ENCODE assay signal across 10 cellular contexts in the genomic region with DNA sequence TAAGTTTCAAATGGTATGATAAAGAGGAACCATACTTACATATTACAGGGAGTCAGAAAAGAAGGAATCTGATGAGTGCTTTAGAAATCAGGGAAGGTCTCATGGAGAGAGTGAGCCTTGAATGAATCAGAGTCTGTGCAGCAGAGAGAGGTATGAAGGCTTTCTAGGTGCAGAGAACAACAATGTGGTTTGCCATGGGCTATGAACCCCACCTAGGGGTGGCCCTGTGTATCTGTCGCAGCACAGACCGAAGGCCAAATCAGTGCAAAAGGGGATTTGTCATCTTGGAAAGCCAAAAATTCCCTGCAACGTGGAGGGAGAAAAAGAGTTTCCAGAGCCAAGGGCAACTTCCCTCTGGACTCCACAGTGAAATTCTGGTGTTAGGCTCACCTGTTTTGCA. TPM values are rescaled to one million over a fixed set of nuclear protein-coding genes. Genes with fewer than 3 reads are reported as not detected.
DNase-seq lines count a peak whose midpoint lies in the region; ATAC-seq, FAIRE-seq and TF ChIP-seq lines count a peak whose summit lies in the region.
"Had no signal": no experiment of that assay in that cellular context is flagged by ENCODE, and none has a peak within 500 bp of the region (broad histone marks: within the 10 kb centered on the region; RNA-seq: fewer than 3 reads in every experiment).

No MANE protein-coding gene starts in this region.

- no peaks in the 10 kb centered on the region for H3K27me3 ChIP-seq in heart left ventricle
- H3K27me3 ChIP-seq in right cardiac atrium (ENCODE audit: control insufficient read depth, insufficient read depth): no peaks in the 10 kb centered on the region
- no peaks in the 10 kb centered on the region for H3K27me3 ChIP-seq in H1 (replicated peaks in 1 of 4; ENCODE audit: control insufficient read depth in 3 of 4, extremely low read depth in 1 of 4, insufficient read depth in 3 of 4, low read length in 3 of 4)
- H3K27me3 ChIP-seq: upper lobe of left lung had no signal

- 33 to 49% (median 37%) methylated on average over 3 of the region's 3 CpGs for WGBS in heart left ventricle, 4 donors
- 38% methylated on average over 3 of the region's 3 CpGs for WGBS in right cardiac atrium
- WGBS in H1 (ENCODE audit: extremely low coverage in 1 of 2, insufficient coverage in 1 of 2, insufficient read length in 1 of 2, insufficient replicate concordance in 2 of 2, low coverage in 1 of 2, low lambda C conversion rate in 2 of 2, missing lambda C conversion rate in 1 of 2), 2 experiments: 49% methylated on average over 3 of the region's 3 CpGs; no CpG with 5 or more reads in 1 of the 2 experiments

- no peaks in the 10 kb centered on the region for H4K20me1 ChIP-seq in H1 (replicated peaks in 1 of 2; ENCODE audit: control insufficient read depth in 1 of 2, insufficient read depth in 2 of 2, low read length in 2 of 2)

- H4K91ac ChIP-seq in H1 (replicated peaks; ENCODE audit: insufficient read length, low read length): no peak overlapping the region

- H3K27ac ChIP-seq in heart left ventricle: no peak overlapping the region
- H3K27ac ChIP-seq in right cardiac atrium (ENCODE audit: low read length): no peak overlapping the region
- H3K27ac ChIP-seq in H1 (ENCODE audit: low read depth, low read length): no peak overlapping the region
- no peak overlapping the region for H3K27ac ChIP-seq in substantia nigra (ENCODE audit: low read depth, low read length, poor library complexity, severe bottlenecking)
- H3K27ac ChIP-seq: KMS-11, upper lobe of left lung had no signal

- POLR2A ChIA-PET in H1 (lab: Charles Lee; ENCODE audit: partially characterized antibody): no interaction called here

- H2BK12ac ChIP-seq in H1 (ENCODE audit: low read depth, low read length): no peak overlapping the region

- no peak overlapping the region for H3K23ac ChIP-seq in H1 (ENCODE audit: insufficient read length)

- ATAC-seq in heart left ventricle: peak in 2 of 4 donors; percentile 43 to 48
- ATAC-seq in right cardiac atrium: no peak
- no peak for ATAC-seq in HG02798 (IDR thresholded peaks at IDR 0.05; ENCODE audit: poor library complexity, unreplicated experiment)

- TF ChIP-seq CTCF in heart left ventricle (IDR thresholded peaks at IDR 0.05) (peak in 8 of 12 donors; percentile 6 to 38 (median 19)), H1 (IDR thresholded peaks at IDR 0.05; ENCODE audit: control extremely low read depth in 1 of 3, insufficient read depth in 1 of 3, low read depth in 1 of 3, low read length in 3 of 3) (peak; percentile 80 to 90 (median 85))

- H3K9ac ChIP-seq in H1 (replicated peaks in 1 of 4; ENCODE audit: extremely low read depth in 1 of 4, low read depth in 3 of 4, low read length in 3 of 4): no peak overlapping the region
- H3K9ac ChIP-seq: KMS-11 had no signal

- no peak overlapping the region for H4K5ac ChIP-seq in H1 (ENCODE audit: insufficient read length, low read depth, low read length)

- H3K4me1 ChIP-seq in heart left ventricle: peaks cover 0 to 9% (median 0%) of the 10 kb centered on the region in 12 donors
- peaks cover 2% of the 10 kb centered on the region for H3K4me1 ChIP-seq in right cardiac atrium (ENCODE audit: control insufficient read depth, insufficient read depth, low read length)
- H3K4me1 ChIP-seq in H1 (replicated peaks in 1 of 4; ENCODE audit: control insufficient read depth in 3 of 4, insufficient read depth in 4 of 4, low read length in 3 of 4): no peaks in the 10 kb centered on the region
- H3K4me1 ChIP-seq: upper lobe of left lung had no signal

- H3K18ac ChIP-seq in H1 (ENCODE audit: extremely low read depth, low read length): no peak overlapping the region

- TF ChIP-seq RAD21 in H1 (IDR thresholded peaks at IDR 0.05 in 1 of 2, conservative IDR thresholded peaks at IDR 0.05 in 1 of 2; ENCODE audit: low read depth in 2 of 2, low read length in 2 of 2): peak; percentile 86 to 92

- no peak overlapping the region for H3K4me3 ChIP-seq in heart left ventricle
- no peak overlapping the region for H3K4me3 ChIP-seq in right cardiac atrium (ENCODE audit: low read length)
- no peak overlapping the region for H3K4me3 ChIP-seq in H1 (ENCODE audit: extremely low read depth in 1 of 4, insufficient read depth in 2 of 4, low read depth in 3 of 4, low read length in 4 of 4)
- H3K4me3 ChIP-seq: upper lobe of left lung had no signal

- no peaks in the 10 kb centered on the region for H3K79me2 ChIP-seq in H1 (ENCODE audit: control insufficient read depth in 1 of 2, insufficient read depth in 2 of 2, low read length in 2 of 2)

- H3K23me2 ChIP-seq in H1 (ENCODE audit: low read depth, low read length): no peaks in the 10 kb centered on the region

- no peak overlapping the region for H3K4me2 ChIP-seq in H1 (ENCODE audit: insufficient read depth in 1 of 2, low read depth in 2 of 2, low read length in 2 of 2)
- H3K4me2 ChIP-seq: KMS-11 had no signal

- H2BK120ac ChIP-seq in H1 (replicated peaks; ENCODE audit: low read depth, low read length): no peak overlapping the region

- no peak overlapping the region for H2BK15ac ChIP-seq in H1 (ENCODE audit: low read length)

- intact Hi-C loops in heart left ventricle (cut with DNase I): loop anchor here in 1 of 10 donors (2.0 kb wide), 1 partner anchor 92 kb away; no protein-coding TSS in a partner anchor
- intact Hi-C loops in right cardiac atrium (cut with DNase I): no loop called here

- TF ChIP-seq EP300 in H1 (IDR thresholded peaks at IDR 0.05; ENCODE audit: borderline replicate concordance in 1 of 2, low read depth in 2 of 2, low read length in 2 of 2): no peak

- TF ChIP-seq POLR2A in heart left ventricle (IDR thresholded peaks at IDR 0.05) (no peak), H1 (IDR thresholded peaks at IDR 0.05; ENCODE audit: control extremely low read depth in 1 of 2, low read depth in 2 of 2, low read length in 2 of 2) (no peak)

- H3K79me1 ChIP-seq in H1 (ENCODE audit: low read depth, low read length): no peaks in the 10 kb centered on the region

- H2BK20ac ChIP-seq in H1 (ENCODE audit: low read length): no peak overlapping the region

- no peak overlapping the region for H2BK5ac ChIP-seq in H1 (ENCODE audit: low read depth, low read length)

- H3K36me3 ChIP-seq in heart left ventricle (no peaks in the 10 kb centered on the region), H1 (ENCODE audit: control insufficient read depth in 2 of 4, insufficient read depth in 4 of 4, low read length in 3 of 4) (no peaks in the 10 kb centered on the region)
- H3K36me3 ChIP-seq: upper lobe of left lung had no signal

- no peak overlapping the region for H3K4ac ChIP-seq in H1 (replicated peaks; ENCODE audit: insufficient read length, low read depth, low read length)

- CTCF ChIA-PET in H1 (lab: Charles Lee; ENCODE audit: partially characterized antibody): interaction anchor here (0.5 to 3.2 kb wide), 13 partner anchors 9 to 486 kb away, joined by 3 to 14 read pairs (median 4); no protein-coding TSS in a partner anchor

- no peak overlapping the region for H2AK5ac ChIP-seq in H1 (ENCODE audit: low read depth, low read length)

- H3K14ac ChIP-seq in H1 (ENCODE audit: insufficient read length): no peak overlapping the region

- H3K9me3 ChIP-seq in heart left ventricle (no peaks in the 10 kb centered on the region), right cardiac atrium (ENCODE audit: control insufficient read depth, low read length) (no peaks in the 10 kb centered on the region), H1 (ENCODE audit: insufficient read depth in 2 of 2, low read depth in 1 of 2, low read length in 1 of 2) (no peaks in the 10 kb centered on the region)
- H3K9me3 ChIP-seq: upper lobe of left lung had no signal

- H4K8ac ChIP-seq in H1 (ENCODE audit: extremely low read depth, insufficient read depth, low read length): no peak overlapping the region

- H3K56ac ChIP-seq in H1 (replicated peaks; ENCODE audit: insufficient read length, low read depth, low read length): no peak overlapping the region

- DNase-seq in heart left ventricle (no peak), right cardiac atrium (no peak), NCI-H1092 treated with DMSO at 0.1 percent for 48 hours (lab: John Stamatoyannopoulos, UW) (peak; percentile 4), H1 (ENCODE audit: low read depth in 1 of 2, low spot score in 2 of 2) (peak in 1 of 2 experiments; percentile 19), T1000 (lab: John Stamatoyannopoulos, UW) (no peak), substantia nigra (lab: John Stamatoyannopoulos, UW) (no peak)
- peak; percentile 25 for DNase-seq in stimulated activated CD8-positive, alpha-beta memory T cell treated with anti-CD3 and anti-CD28 coated beads, Interleukin-4, amount 100 ng/mL, for 48 hours
- DNase-seq: upper lobe of left lung had no signal

- peak; percentile 70 for FAIRE-seq in H1 (lab: Jason Lieb, UNC)

- H2AFZ ChIP-seq in H1 (ENCODE audit: low read length): no peak overlapping the region

TF ChIP-seq in H1, 55 proteins besides CTCF, POLR2A, EP300 and RAD21:
- no peak for TF ChIP-seq EGR1 (IDR thresholded peaks at IDR 0.05; ENCODE audit: borderline replicate concordance, low read depth, low read length)

RNA-seq across cellular contexts. Expression of a gene that starts 3.5 kb away (rescaled TPM):
- total RNA-seq in heart left ventricle: 1 to 10 TPM in 2 of 9 donors, under 1 TPM in 7; 0.09 to 1.5 (median 0.47) TPM
- polyA plus RNA-seq in heart left ventricle: under 1 TPM; 0.04 to 0.12 TPM
- 1 to 10 TPM in 1 of 4 donors, under 1 TPM in 3; 0.61 to 1.1 (median 0.84) TPM for total RNA-seq in right cardiac atrium
- 0.18 TPM for polyA plus RNA-seq in right cardiac atrium
- 0.19 and 0.88 TPM in 2 replicates for total RNA-seq in H1 (2021; fragmentation: NEBNext Ultra II Directional; extraction: Animal tissue kit (Norgen Biotek cat#: 25700))
- 0.06 and 0.08 TPM in 2 replicates for polyA plus RNA-seq in H1 (2011; rRNA removed)
- 0.08 TPM for polyA plus RNA-seq in H1 (2011; cell fraction: cytosol; rRNA removed)
- 0.21 TPM for polyA plus RNA-seq in H1 (2011; cell fraction: nucleus; rRNA removed)
- 0.04 to 0.43 TPM (median 0.12 TPM) in 4 replicates for polyA plus RNA-seq in H1 (2012, experiment 1 of 2)
- not detected for polyA plus RNA-seq in H1 (2012, experiment 2 of 2)
- 0.24 TPM for polyA plus RNA-seq in H1 (2013, experiment 1 of 2)
- 0.42 TPM for polyA plus RNA-seq in H1 (2013, experiment 2 of 2)
- 1.1 TPM in 2 replicates for polyA minus RNA-seq in H1 (2011; rRNA and poly(A)+ RNA removed)
- polyA minus RNA-seq in H1 (2011; cell fraction: cytosol; rRNA and poly(A)+ RNA removed): 0.15 TPM
- polyA minus RNA-seq in H1 (2011; cell fraction: nucleus; rRNA and poly(A)+ RNA removed): 0.50 TPM

Comparison
In these comparisons a context has a peak if more than half of its experiments do, and no peak if none do; other contexts are left out.
1. DNase-seq: peak in NCI-H1092 treated with DMSO at 0.1 percent for 48 hours (single experiment) and stimulated activated CD8-positive, alpha-beta memory T cell treated with anti-CD3 and anti-CD28 coated beads, Interleukin-4, amount 100 ng/mL, for 48 hours (single experiment); none in heart left ventricle (0 of 5), right cardiac atrium (0 of 3), T1000 (single experiment) and substantia nigra (0 of 49).